Comparison of ENCODE assay signal across 29 cellular contexts in the genomic region with DNA sequence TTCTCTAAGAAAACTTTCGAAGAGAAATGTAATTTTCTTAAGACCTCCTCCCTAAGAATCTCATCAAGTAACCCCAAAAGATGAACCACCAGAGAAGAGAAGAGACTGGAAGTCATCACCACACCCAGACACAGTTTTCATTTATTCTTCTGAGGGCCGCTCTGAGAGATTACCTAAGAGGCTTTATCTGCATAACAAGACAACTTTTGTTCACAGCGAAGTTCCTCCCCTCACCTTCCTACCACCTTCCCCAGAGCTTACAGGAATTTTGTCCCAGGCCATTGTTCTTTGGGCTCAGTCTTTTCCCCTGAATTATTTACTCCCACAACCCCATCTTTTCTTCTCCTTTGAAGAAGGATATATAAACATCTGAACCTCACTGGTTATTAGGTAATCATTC.
"Had no signal": no experiment of that assay in that cellular context is flagged by ENCODE, and none has a peak within 500 bp of the region (broad histone marks: within the 10 kb centered on the region; RNA-seq: fewer than 3 reads in every experiment).

No MANE protein-coding gene starts in this region.

- H3K9ac ChIP-seq: SK-N-SH had no signal

- H3K27me3 Mint-ChIP-seq: activated CD4-positive, alpha-beta memory T cell treated with anti-CD3 and anti-CD28 coated beads, Interleukin-2, amount 10 ng/mL, durations not matched to agents 7 days and 5 days; activated naive CD8-positive, alpha-beta T cell had no signal

- H3K4me3 ChIP-seq: SJCRH30 had no signal

- DNase-seq: activated CD4-positive, alpha-beta memory T cell treated with anti-CD3 and anti-CD28 coated beads, Interleukin-2, amount 10 ng/mL, durations not matched to agents 7 days and 5 days; activated CD4-positive, alpha-beta T cell treated with anti-CD3 and anti-CD28 coated beads for 36 hours; activated CD4-positive, alpha-beta T cell treated with anti-CD3 and anti-CD28 coated beads, Interleukin-2, amount 50 U/mL, for 1 hour; activated gamma-delta T cell; activated naive CD4-positive, alpha-beta T cell treated with anti-CD3 and anti-CD28 coated beads for 36 hours; activated T-cell treated with anti-CD3 and anti-CD28 coated beads for 4 hours; activated T-cell treated with anti-CD3 and anti-CD28 coated beads, Interleukin-2, amount 50 U/mL, for 48 hours; amygdala; Kasumi-1; NCI-H1048; NCI-H1417; NCI-H1694; NCI-H2029; NCI-H2107; NCI-H345; NCI-H510A treated with DMSO at 0.1 percent for 48 hours; NK-92 treated with Interleukin-12 subunit alpha and Interleukin-12 subunit beta, amount 100 ng/mL, for 24 hours; OCI-M1; RPMI8226; SJCRH30; SK-N-SH; T-helper 1 cell had no signal

- H3K27ac ChIP-seq: SJCRH30, VCaP had no signal

- H3K36me3 Mint-ChIP-seq: activated naive CD8-positive, alpha-beta T cell; brain had no signal

- H3K9me3 ChIP-seq: SJCRH30, SK-N-SH had no signal

- H3K27me3 ChIP-seq: SJCRH30 had no signal

- ATAC-seq: activated CD4-positive, alpha-beta T cell treated with anti-CD3 and anti-CD28 coated beads for 36 hours; activated T-helper 17 cell treated with anti-CD3 and anti-CD28 coated beads, Interleukin-2, amount 50 U/mL, for 72 hours; Panc1; Right ventricle myocardium inferior had no signal

- H3K4me1 Mint-ChIP-seq: activated CD4-positive, alpha-beta memory T cell treated with anti-CD3 and anti-CD28 coated beads, Interleukin-2, amount 10 ng/mL, durations not matched to agents 7 days and 5 days; brain; central memory CD8-positive, alpha-beta T cell had no signal

- H3K36me3 ChIP-seq: SJCRH30 had no signal

- H3K4me3 Mint-ChIP-seq: activated CD4-positive, alpha-beta memory T cell treated with anti-CD3 and anti-CD28 coated beads, Interleukin-2, amount 10 ng/mL, durations not matched to agents 7 days and 5 days; activated CD4-positive, alpha-beta T cell treated with anti-CD3 and anti-CD28 coated beads for 36 hours; activated naive CD4-positive, alpha-beta T cell treated with anti-CD3 and anti-CD28 coated beads for 36 hours; activated naive CD8-positive, alpha-beta T cell; activated T-helper 17 cell treated with anti-CD3 and anti-CD28 coated beads, Interleukin-2, amount 50 U/mL, for 72 hours; brain; central memory CD8-positive, alpha-beta T cell had no signal

- H3K9me3 Mint-ChIP-seq: activated CD4-positive, alpha-beta memory T cell treated with anti-CD3 and anti-CD28 coated beads, Interleukin-2, amount 10 ng/mL, durations not matched to agents 7 days and 5 days; activated naive CD4-positive, alpha-beta T cell treated with anti-CD3 and anti-CD28 coated beads for 36 hours; activated T-helper 17 cell treated with anti-CD3 and anti-CD28 coated beads, Interleukin-2, amount 50 U/mL, for 72 hours; brain; central memory CD8-positive, alpha-beta T cell had no signal

- H3K9me2 ChIP-seq: SK-N-SH had no signal

- H3K4me2 ChIP-seq: SK-N-SH had no signal

- H3K27ac Mint-ChIP-seq: activated CD4-positive, alpha-beta memory T cell treated with anti-CD3 and anti-CD28 coated beads, Interleukin-2, amount 10 ng/mL, durations not matched to agents 7 days and 5 days; activated CD4-positive, alpha-beta T cell treated with anti-CD3 and anti-CD28 coated beads for 36 hours; activated naive CD4-positive, alpha-beta T cell treated with anti-CD3 and anti-CD28 coated beads for 36 hours; activated naive CD8-positive, alpha-beta T cell; activated T-helper 17 cell treated with anti-CD3 and anti-CD28 coated beads, Interleukin-2, amount 50 U/mL, for 72 hours; brain had no signal

- H3K4me1 ChIP-seq: SJCRH30 had no signal
